ENCODE assay signal across 24 cellular contexts in the genomic region with DNA sequence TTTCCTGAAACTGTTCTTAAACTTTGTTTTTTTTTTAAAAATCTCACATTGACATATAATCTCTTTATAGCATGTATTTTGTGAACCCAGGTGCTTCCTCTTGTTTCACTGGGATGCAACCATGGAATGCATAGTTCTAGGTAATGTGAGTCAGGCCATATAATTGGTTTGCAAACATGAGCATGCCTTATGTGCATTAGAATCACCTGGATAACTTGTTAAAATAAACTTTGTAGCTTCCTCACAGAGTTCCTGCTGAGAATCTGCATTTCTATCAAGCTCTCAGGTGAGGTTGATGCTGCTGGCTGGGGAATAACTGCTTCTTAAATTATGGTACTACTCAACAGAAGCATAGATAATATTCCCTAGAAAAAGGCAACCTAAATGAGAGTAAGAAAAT.
"Had no signal": no experiment of that assay in that cellular context is flagged by ENCODE, and none has a peak within 500 bp of the region (broad histone marks: within the 10 kb centered on the region; RNA-seq: fewer than 3 reads in every experiment).

No MANE protein-coding gene starts in this region.

- FAIRE-seq: endometrium, frontal cortex, keratinocyte had no signal

- H3K4me1 Mint-ChIP-seq: naive thymus-derived CD8-positive, alpha-beta T cell; nephron progenitor cell; stimulated activated naive B cell treated with anti-CD40 and anti-IgM and Interleukin-4, amounts not matched to agents 10 μg/mL and 1 μg/mL and 100 μg/mL, for 72 hours had no signal

- H3K4me3 ChIP-seq: colonic mucosa, lower lobe of right lung, ovary, psoas muscle, sigmoid colon, suprapubic skin, transverse colon, upper lobe of right lung, uterus had no signal

- H3K27ac ChIP-seq: colonic mucosa, lower lobe of right lung, ovary, psoas muscle, sigmoid colon, suprapubic skin, transverse colon, upper lobe of right lung, uterus had no signal

- H3K9me3 ChIP-seq: colonic mucosa, ovary, psoas muscle, suprapubic skin, upper lobe of right lung, uterus had no signal

- DNase-seq: colonic mucosa; effector CD8-positive, alpha-beta T cell; erythroblast; left ventricle myocardium superior; lower lobe of right lung; naive thymus-derived CD8-positive, alpha-beta T cell; nephron progenitor cell; occipital lobe; ovary; posterior cingulate gyrus; psoas muscle; right cardiac atrium; sigmoid colon; stimulated activated CD4-positive, alpha-beta T cell treated with anti-CD3 and anti-CD28 coated beads, Interleukin-2, amount 100 ng/mL, for 48 hours; stimulated activated naive B cell treated with anti-CD40 and anti-IgM and Interleukin-4, amounts not matched to agents 10 μg/mL and 1 μg/mL and 100 μg/mL, for 72 hours; transverse colon; upper lobe of right lung; uterus had no signal

- H3K27ac Mint-ChIP-seq: dendritic cell treated with granulocyte-macrophage colony-stimulating factor and Interleukin-4, amounts not matched to agents 40 ng/mL and 50 ng/mL, for 4 days; naive thymus-derived CD8-positive, alpha-beta T cell; nephron progenitor cell; stimulated activated naive B cell treated with anti-CD40 and anti-IgM and Interleukin-4, amounts not matched to agents 10 μg/mL and 1 μg/mL and 100 μg/mL, for 72 hours; stimulated activated naive CD8-positive, alpha-beta T cell treated with anti-CD3 and anti-CD28 coated beads, Interleukin-15, Interleukin-2, amounts not matched to agents 100 ng/mL and 50 ng/mL, for 24 hours had no signal

- H3K36me3 Mint-ChIP-seq: stimulated activated naive B cell treated with anti-CD40 and anti-IgM and Interleukin-4, amounts not matched to agents 10 μg/mL and 1 μg/mL and 100 μg/mL, for 72 hours had no signal

- H3K27me3 ChIP-seq: colonic mucosa, ovary, sigmoid colon, suprapubic skin, transverse colon, upper lobe of right lung, uterus had no signal

- H3K36me3 ChIP-seq: colonic mucosa, lower lobe of right lung, ovary, sigmoid colon, suprapubic skin, transverse colon, upper lobe of right lung, uterus had no signal

- H3K4me1 ChIP-seq: colonic mucosa, lower lobe of right lung, psoas muscle, sigmoid colon, suprapubic skin, transverse colon, upper lobe of right lung, uterus had no signal

- H3K4me3 Mint-ChIP-seq: dendritic cell treated with granulocyte-macrophage colony-stimulating factor and Interleukin-4, amounts not matched to agents 40 ng/mL and 50 ng/mL, for 4 days; naive thymus-derived CD8-positive, alpha-beta T cell; nephron progenitor cell; stimulated activated naive B cell treated with anti-CD40 and anti-IgM and Interleukin-4, amounts not matched to agents 10 μg/mL and 1 μg/mL and 100 μg/mL, for 72 hours; stimulated activated naive CD8-positive, alpha-beta T cell treated with anti-CD3 and anti-CD28 coated beads, Interleukin-15, Interleukin-2, amounts not matched to agents 100 ng/mL and 50 ng/mL, for 24 hours had no signal

- H3K27me3 Mint-ChIP-seq: dendritic cell treated with granulocyte-macrophage colony-stimulating factor and Interleukin-4, amounts not matched to agents 40 ng/mL and 50 ng/mL, for 4 days; naive thymus-derived CD8-positive, alpha-beta T cell; stimulated activated naive B cell treated with anti-CD40 and anti-IgM and Interleukin-4, amounts not matched to agents 10 μg/mL and 1 μg/mL and 100 μg/mL, for 72 hours; stimulated activated naive CD8-positive, alpha-beta T cell treated with anti-CD3 and anti-CD28 coated beads, Interleukin-15, Interleukin-2, amounts not matched to agents 100 ng/mL and 50 ng/mL, for 24 hours had no signal
